30 cellular contexts compared by ENCODE assay signal in genomic region chr1:111705841-111706240, GRCh38. TPM values are rescaled to one million over a fixed set of nuclear protein-coding genes. Genes with fewer than 3 reads are reported as not detected.
DNase-seq lines count a peak whose midpoint lies in the region; ATAC-seq, FAIRE-seq and TF ChIP-seq lines count a peak whose summit lies in the region.
"Had no signal": no experiment of that assay in that cellular context is flagged by ENCODE, and none has a peak within 500 bp of the region (broad histone marks: within the 10 kb centered on the region; RNA-seq: fewer than 3 reads in every experiment).

No MANE protein-coding gene starts in this region.

- FAIRE-seq in RCC 7860 (lab: Jason Lieb, UNC): no peak
- FAIRE-seq: A549, G401.6, H54 had no signal

- H3K27me3 ChIP-seq in Karpas-422 (ENCODE audit: low read length) (no peaks in the 10 kb centered on the region), esophagus muscularis mucosa (no peaks in the 10 kb centered on the region)
- H3K27me3 ChIP-seq: dorsolateral prefrontal cortex, SJCRH30, spleen, transverse colon had no signal

- peaks cover 60% of the 10 kb centered on the region for H3K36me3 Mint-ChIP-seq in activated CD8-positive, alpha-beta T cell treated with anti-CD3 and anti-CD28 coated beads for 36 hours (ENCODE audit: low read depth)
- H3K36me3 Mint-ChIP-seq in activated CD8-positive, alpha-beta T cell treated with anti-CD3 and anti-CD28 coated beads, Interleukin-2, amount 10 ng/mL, durations not matched to agents 7 days and 5 days (ENCODE audit: low read depth): peaks cover 61% of the 10 kb centered on the region
- H3K36me3 Mint-ChIP-seq in osteocyte (ENCODE audit: unreplicated experiment): peaks cover 30% of the 10 kb centered on the region

- peaks cover 10% of the 10 kb centered on the region; the same call in 1 of the 2 replicates for H3K36me3 ChIP-seq in Karpas-422 (ENCODE audit: insufficient read depth, low read length)
- H3K36me3 ChIP-seq in esophagus muscularis mucosa: peaks cover 32 to 84% (median 57%) of the 10 kb centered on the region in 4 donors

- H2AFZ ChIP-seq in Karpas-422 (ENCODE audit: low read length): no peak overlapping the region

- H3K79me2 ChIP-seq in Karpas-422 (ENCODE audit: low read length): no peaks in the 10 kb centered on the region

- H3K9me2 ChIP-seq in Karpas-422 (replicated peaks; ENCODE audit: insufficient read depth, low read length): no peaks in the 10 kb centered on the region

- no peak overlapping the region for H3K4me2 ChIP-seq in Karpas-422 (ENCODE audit: low read depth, low read length, poor library complexity, severe bottlenecking)
- H3K4me2 ChIP-seq: A549 had no signal

- peak overlapping the region; percentile 49 for H3K27ac ChIP-seq in Karpas-422 (ENCODE audit: low read length)
- peak overlapping the region in 3 of 4 donors; percentile 8 to 45 (median 17) for H3K27ac ChIP-seq in esophagus muscularis mucosa (replicated peaks in 1 of 4)
- H3K27ac ChIP-seq: A549, dorsolateral prefrontal cortex, SJCRH30 had no signal

- peak overlapping the region; percentile 73 for H3K27ac Mint-ChIP-seq in activated CD8-positive, alpha-beta T cell treated with anti-CD3 and anti-CD28 coated beads for 36 hours
- H3K27ac Mint-ChIP-seq in activated CD8-positive, alpha-beta T cell treated with anti-CD3 and anti-CD28 coated beads, Interleukin-2, amount 10 ng/mL, durations not matched to agents 7 days and 5 days: no peak overlapping the region
- H3K27ac Mint-ChIP-seq in osteocyte (ENCODE audit: unreplicated experiment): peak overlapping the region; percentile 2
- H3K27ac Mint-ChIP-seq: activated naive CD8-positive, alpha-beta T cell treated with anti-CD3 and anti-CD28 coated beads, Interleukin-2, amount 10 ng/mL, durations not matched to agents 7 days and 5 days; activated T-helper 1 cell treated with anti-CD3 and anti-CD28 coated beads, Interleukin-12 subunit alpha, Interleukin-12 subunit beta, Interleukin-2, Interleukin-4 antibody, amounts not matched to agents 30 ng/mL and 10 ng/mL and 1 ng/mL, durations not matched to agents 14 hours and 24 hours and 36 hours; B cell had no signal

- H3K4me1 ChIP-seq in Karpas-422 (ENCODE audit: low read length) (peaks cover 36% of the 10 kb centered on the region), esophagus muscularis mucosa (peaks cover 0 to 36% (median 28%) of the 10 kb centered on the region in 4 donors)
- H3K4me1 ChIP-seq: A549, SJCRH30 had no signal

- TF ChIP-seq POLR2A in esophagus muscularis mucosa (IDR thresholded peaks at IDR 0.05; ENCODE audit: low read depth): no peak

- TF ChIP-seq CTCF in activated CD8-positive, alpha-beta T cell treated with anti-CD3 and anti-CD28 coated beads for 36 hours (IDR thresholded peaks at IDR 0.05): no peak
- TF ChIP-seq CTCF in esophagus muscularis mucosa (IDR thresholded peaks at IDR 0.05) (no peak), osteocyte (IDR thresholded peaks at IDR 0.05) (no peak), GM10266 (IDR thresholded peaks at IDR 0.05; ENCODE audit: control insufficient read depth, insufficient read depth, low read depth, missing control alignments) (no peak)

- intact Hi-C loops in activated CD8-positive, alpha-beta T cell treated with anti-CD3 and anti-CD28 coated beads for 36 hours (cut with micrococcal nuclease): no loop called here
- intact Hi-C loops in esophagus muscularis mucosa (cut with DNase I): loop anchor here (5.0 kb wide), 1 partner anchor 224 kb away; no protein-coding TSS in a partner anchor

- H3K4me3 ChIP-seq in Karpas-422 (ENCODE audit: low read length) (no peak overlapping the region), esophagus muscularis mucosa (no peak overlapping the region)
- H3K4me3 ChIP-seq: A549, dorsolateral prefrontal cortex, mucosa of descending colon, SJCRH30, spleen, transverse colon had no signal

- H3K9me3 ChIP-seq in Karpas-422 (ENCODE audit: low read length): no peaks in the 10 kb centered on the region
- H3K9me3 ChIP-seq in esophagus muscularis mucosa: no peaks in the 10 kb centered on the region
- H3K9me3 ChIP-seq: A549, mucosa of descending colon, SJCRH30, spleen, transverse colon had no signal

- ATAC-seq in activated CD8-positive, alpha-beta T cell treated with anti-CD3 and anti-CD28 coated beads for 36 hours: no peak
- ATAC-seq in activated CD8-positive, alpha-beta T cell treated with anti-CD3 and anti-CD28 coated beads, Interleukin-2, amount 10 ng/mL, durations not matched to agents 7 days and 5 days: no peak
- ATAC-seq: A549, mucosa of descending colon, right cardiac atrium had no signal

- H3K27me3 Mint-ChIP-seq in activated CD8-positive, alpha-beta T cell treated with anti-CD3 and anti-CD28 coated beads for 36 hours: no peaks in the 10 kb centered on the region
- no peaks in the 10 kb centered on the region for H3K27me3 Mint-ChIP-seq in activated CD8-positive, alpha-beta T cell treated with anti-CD3 and anti-CD28 coated beads, Interleukin-2, amount 10 ng/mL, durations not matched to agents 7 days and 5 days (ENCODE audit: low read depth)
- H3K27me3 Mint-ChIP-seq in osteocyte (ENCODE audit: unreplicated experiment): no peaks in the 10 kb centered on the region
- H3K27me3 Mint-ChIP-seq: activated naive CD8-positive, alpha-beta T cell treated with anti-CD3 and anti-CD28 coated beads, Interleukin-2, amount 10 ng/mL, durations not matched to agents 7 days and 5 days; B cell had no signal

- CTCF ChIA-PET in activated CD8-positive, alpha-beta T cell treated with anti-CD3 and anti-CD28 coated beads for 36 hours (lab: Charles Lee): interaction anchor here (0.9 to 7.5 kb wide), 2 partner anchors 8 to 41 kb away, joined by 3 to 62 read pairs; no protein-coding TSS in a partner anchor
- CTCF ChIA-PET in activated CD8-positive, alpha-beta T cell treated with anti-CD3 and anti-CD28 coated beads, Interleukin-2, amount 10 ng/mL, durations not matched to agents 7 days and 5 days (lab: Charles Lee): interaction anchor here (1.0 to 7.9 kb wide), 2 partner anchors 9 to 102 kb away, joined by 3 to 54 read pairs; no protein-coding TSS in a partner anchor

- no peaks in the 10 kb centered on the region for H4K20me1 ChIP-seq in Karpas-422 (ENCODE audit: insufficient read depth, low read depth, low read length)

- WGBS in esophagus muscularis mucosa: 63% methylated on average over 3 of the region's 3 CpGs

- no peaks in the 10 kb centered on the region for H3K9me3 Mint-ChIP-seq in activated CD8-positive, alpha-beta T cell treated with anti-CD3 and anti-CD28 coated beads for 36 hours
- H3K9me3 Mint-ChIP-seq in activated CD8-positive, alpha-beta T cell treated with anti-CD3 and anti-CD28 coated beads, Interleukin-2, amount 10 ng/mL, durations not matched to agents 7 days and 5 days (ENCODE audit: insufficient read depth): no peaks in the 10 kb centered on the region
- H3K9me3 Mint-ChIP-seq in osteocyte (ENCODE audit: unreplicated experiment): no peaks in the 10 kb centered on the region
- H3K9me3 Mint-ChIP-seq: activated naive CD8-positive, alpha-beta T cell treated with anti-CD3 and anti-CD28 coated beads, Interleukin-2, amount 10 ng/mL, durations not matched to agents 7 days and 5 days; activated T-helper 1 cell treated with anti-CD3 and anti-CD28 coated beads, Interleukin-12 subunit alpha, Interleukin-12 subunit beta, Interleukin-2, Interleukin-4 antibody, amounts not matched to agents 30 ng/mL and 10 ng/mL and 1 ng/mL, durations not matched to agents 14 hours and 24 hours and 36 hours had no signal

- no peak for DNase-seq in activated CD8-positive, alpha-beta T cell treated with anti-CD3 and anti-CD28 coated beads for 36 hours
- no peak for DNase-seq in activated CD8-positive, alpha-beta T cell treated with anti-CD3 and anti-CD28 coated beads, Interleukin-2, amount 10 ng/mL, durations not matched to agents 7 days and 5 days
- no peak for DNase-seq in Karpas-422
- no peak for DNase-seq in esophagus muscularis mucosa (ENCODE audit: extremely low spot score)
- no peak for DNase-seq in osteocyte (ENCODE audit: extremely low spot score, unreplicated experiment)
- no peak for DNase-seq in HPDE6-E6E7 (ENCODE audit: extremely low spot score)
- no peak for DNase-seq in GM10266 (ENCODE audit: extremely low spot score)
- no peak for DNase-seq in RCC 7860 (ENCODE audit: low spot score)
- DNase-seq: activated CD4-positive, CD25-positive, alpha-beta regulatory T cell treated with anti-CD3 and anti-CD28 coated beads, Interleukin-2, amount 50 U/mL, for 72 hours; activated naive CD8-positive, alpha-beta T cell treated with anti-CD3 and anti-CD28 coated beads, Interleukin-2, amount 10 ng/mL, durations not matched to agents 7 days and 5 days; COR-L47; DMS53; dorsolateral prefrontal cortex; glutamatergic neuron; islet precursor cell; mucosa of descending colon; NCI-H1417 treated with DMSO at 0.1 percent for 48 hours; NCI-H2081 treated with DMSO at 0.1 percent for 48 hours; NCI-H345; posterior cingulate gyrus; right cardiac atrium; SJCRH30; spleen; T-helper 1 cell; transverse colon had no signal

- H3K4me1 Mint-ChIP-seq in activated CD8-positive, alpha-beta T cell treated with anti-CD3 and anti-CD28 coated beads for 36 hours (ENCODE audit: low read depth): peaks cover 75% of the 10 kb centered on the region
- peaks cover 5% of the 10 kb centered on the region for H3K4me1 Mint-ChIP-seq in activated CD8-positive, alpha-beta T cell treated with anti-CD3 and anti-CD28 coated beads, Interleukin-2, amount 10 ng/mL, durations not matched to agents 7 days and 5 days (ENCODE audit: low read depth)
- peaks cover 12% of the 10 kb centered on the region for H3K4me1 Mint-ChIP-seq in osteocyte (ENCODE audit: unreplicated experiment)
- H3K4me1 Mint-ChIP-seq: B cell had no signal

- no peak overlapping the region for H3K9ac ChIP-seq in Karpas-422 (ENCODE audit: low read length)

- POLR2A ChIA-PET in activated CD8-positive, alpha-beta T cell treated with anti-CD3 and anti-CD28 coated beads for 36 hours (lab: Charles Lee): interaction anchor here (0.7 kb wide), 1 partner anchor 9 kb away, joined by 4 read pairs; no protein-coding TSS in a partner anchor
- POLR2A ChIA-PET in activated CD8-positive, alpha-beta T cell treated with anti-CD3 and anti-CD28 coated beads, Interleukin-2, amount 10 ng/mL, durations not matched to agents 7 days and 5 days (lab: Charles Lee): interaction anchor here (0.6 kb wide), 1 partner anchor 156 kb away, joined by 3 read pairs; no protein-coding TSS in a partner anchor

- no peak overlapping the region for H3K4me3 Mint-ChIP-seq in activated CD8-positive, alpha-beta T cell treated with anti-CD3 and anti-CD28 coated beads for 36 hours
- H3K4me3 Mint-ChIP-seq in activated CD8-positive, alpha-beta T cell treated with anti-CD3 and anti-CD28 coated beads, Interleukin-2, amount 10 ng/mL, durations not matched to agents 7 days and 5 days: no peak overlapping the region
- no peak overlapping the region for H3K4me3 Mint-ChIP-seq in osteocyte (ENCODE audit: unreplicated experiment)
- H3K4me3 Mint-ChIP-seq: activated naive CD8-positive, alpha-beta T cell treated with anti-CD3 and anti-CD28 coated beads, Interleukin-2, amount 10 ng/mL, durations not matched to agents 7 days and 5 days; activated T-helper 1 cell treated with anti-CD3 and anti-CD28 coated beads, Interleukin-12 subunit alpha, Interleukin-12 subunit beta, Interleukin-2, Interleukin-4 antibody, amounts not matched to agents 30 ng/mL and 10 ng/mL and 1 ng/mL, durations not matched to agents 14 hours and 24 hours and 36 hours; B cell had no signal

- no peak for TF ChIP-seq EP300 in esophagus muscularis mucosa (IDR thresholded peaks at IDR 0.05)

RNA-seq across cellular contexts. Expression of gene INKA2, which starts 33.4 kb away (rescaled TPM):
- total RNA-seq in activated CD8-positive, alpha-beta T cell treated with anti-CD3 and anti-CD28 coated beads for 36 hours: 1 to 10 TPM; 1.7 to 2.3 TPM
- total RNA-seq in activated CD8-positive, alpha-beta T cell treated with anti-CD3 and anti-CD28 coated beads, Interleukin-2, amount 10 ng/mL, durations not matched to agents 7 days and 5 days: 1 to 10 TPM; 4.1 to 4.3 TPM
- total RNA-seq in Karpas-422 (2014; rRNA removed; shearing (Covaris generic); ENCODE audit: low replicate concordance): 1.1 and 1.6 TPM in 2 replicates
- total RNA-seq in esophagus muscularis mucosa (10 to 100 TPM in 1 of 4 donors, 1 to 10 TPM in 3; 4.0 to 10.8 (median 8.5) TPM), osteocyte (5.5 and 6.2 TPM in 2 replicates)

RNA-seq across cellular contexts. Expression of gene DDX20, which starts 49.9 kb away (rescaled TPM):
- 10 to 100 TPM; 15.3 to 15.9 TPM for total RNA-seq in activated CD8-positive, alpha-beta T cell treated with anti-CD3 and anti-CD28 coated beads for 36 hours
- 10 to 100 TPM; 18.1 to 18.9 TPM for total RNA-seq in activated CD8-positive, alpha-beta T cell treated with anti-CD3 and anti-CD28 coated beads, Interleukin-2, amount 10 ng/mL, durations not matched to agents 7 days and 5 days
- 20.6 and 33.3 TPM in 2 replicates for total RNA-seq in Karpas-422 (2014; rRNA removed; shearing (Covaris generic); ENCODE audit: low replicate concordance)
- total RNA-seq in esophagus muscularis mucosa (10 to 100 TPM in 3 of 4 donors, 1 to 10 TPM in 1; 9.5 to 19.9 (median 13.1) TPM), osteocyte (13.1 and 14.0 TPM in 2 replicates)
